ENCODE assay signal across 1 cellular context in genomic region chr1:225700164-225700740, GRCh38.
TF ChIP-seq lines count a peak whose summit lies in the region.

No MANE protein-coding gene starts in this region.

TF ChIP-seq in HepG2, 621 proteins besides CTCF, POLR2A, EP300 and RAD21 (continued from another document and continues in another):
- TF ChIP-seq ZNF318 (CRISPR knock-in tag; IDR thresholded peaks at IDR 0.05) (no peak), ARNTL (CRISPR knock-in tag; IDR thresholded peaks at IDR 0.05) (no peak), ZNF737 (CRISPR knock-in tag; IDR thresholded peaks at IDR 0.05; ENCODE audit: borderline replicate concordance) (no peak), HNF4A (CRISPR knock-in tag; IDR thresholded peaks at IDR 0.05) (peak; percentile 25; the same call in 1 of the 2 replicates), RNF219 (CRISPR knock-in tag; IDR thresholded peaks at IDR 0.05) (no peak), BATF2 (CRISPR knock-in tag; IDR thresholded peaks at IDR 0.05) (no peak), NR2F2 (IDR thresholded peaks at IDR 0.05; ENCODE audit: borderline replicate concordance, low read depth) (no peak), TRAFD1 (CRISPR knock-in tag; IDR thresholded peaks at IDR 0.05; ENCODE audit: borderline replicate concordance) (no peak), STAT5B (CRISPR knock-in tag; IDR thresholded peaks at IDR 0.05) (no peak), ZMYM4 (CRISPR knock-in tag; IDR thresholded peaks at IDR 0.05) (peak; percentile 47; the same call in 1 of the 2 replicates), CAMTA2 (CRISPR knock-in tag; IDR thresholded peaks at IDR 0.05; ENCODE audit: borderline replicate concordance) (no peak), CBFB (CRISPR knock-in tag; IDR thresholded peaks at IDR 0.05) (peak; percentile 57; the same call in 1 of the 2 replicates), SNAI1 (CRISPR knock-in tag; IDR thresholded peaks at IDR 0.05; ENCODE audit: borderline replicate concordance) (no peak), SNRNP70 (IDR thresholded peaks at IDR 0.05; ENCODE audit: low read depth, low read length) (no peak), ZBTB34 (CRISPR knock-in tag; IDR thresholded peaks at IDR 0.05) (no peak; the same call in 1 of the 2 replicates), HOMEZ (CRISPR knock-in tag; IDR thresholded peaks at IDR 0.05; ENCODE audit: low read depth) (peak; percentile 96), ZBTB40 (IDR thresholded peaks at IDR 0.05) (no peak), ZBTB40 (CRISPR knock-in tag; IDR thresholded peaks at IDR 0.05) (no peak), ZNF747 (CRISPR knock-in tag; IDR thresholded peaks at IDR 0.05; ENCODE audit: borderline replicate concordance) (no peak), ZNF589 (CRISPR knock-in tag; conservative IDR thresholded peaks at IDR 0.05) (no peak), CEBPG (CRISPR knock-in tag; IDR thresholded peaks at IDR 0.05) (peak; percentile 76), CREB1 (IDR thresholded peaks at IDR 0.05) (0 out of 2 replicates have a peak, but pooled peaks have one; percentile 31), CREB1 (CRISPR knock-in tag; IDR thresholded peaks at IDR 0.05) (peak; percentile 51; the same call in 1 of the 2 replicates), TMF1 (CRISPR knock-in tag; IDR thresholded peaks at IDR 0.05; ENCODE audit: low read depth) (no peak), ZUFSP (CRISPR knock-in tag; IDR thresholded peaks at IDR 0.05; ENCODE audit: borderline replicate concordance) (no peak)
